ENCODE assay signal across 10 cellular contexts in the genomic region with DNA sequence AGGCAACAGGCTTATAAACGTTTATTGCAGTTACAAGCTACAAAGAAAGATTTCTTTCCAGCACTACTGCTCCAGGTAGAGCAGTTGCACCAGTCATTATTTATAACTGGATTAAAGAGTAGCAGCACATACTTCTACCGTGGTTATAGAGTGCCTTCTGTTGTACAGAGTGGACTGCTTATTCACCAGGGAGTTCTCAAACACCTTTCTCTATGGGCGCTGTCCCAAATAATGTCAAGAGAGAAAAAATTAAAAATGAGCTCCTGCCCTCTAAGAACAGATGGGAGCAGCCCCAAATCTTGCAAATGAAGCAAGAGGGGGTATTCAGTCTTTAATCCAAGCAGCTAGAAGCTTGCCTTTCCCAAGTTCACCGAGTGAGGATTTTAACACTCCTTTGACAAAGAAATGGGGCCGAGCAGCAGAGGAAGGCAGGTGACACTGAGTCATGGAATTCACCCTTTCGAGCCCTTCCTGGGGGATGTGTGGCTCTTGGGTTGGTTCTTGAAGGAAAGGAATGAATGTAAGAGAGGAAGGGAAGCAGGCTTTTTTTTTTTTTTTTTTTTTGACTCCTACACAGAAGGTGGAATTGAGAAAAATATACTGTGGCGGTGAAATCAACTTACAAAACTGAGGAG.
DNase-seq lines count a peak whose midpoint lies in the region; ATAC-seq, FAIRE-seq and TF ChIP-seq lines count a peak whose summit lies in the region.
"Had no signal": no experiment of that assay in that cellular context is flagged by ENCODE, and none has a peak within 500 bp of the region (broad histone marks: within the 10 kb centered on the region; RNA-seq: fewer than 3 reads in every experiment).

No MANE protein-coding gene starts in this region.

- no peaks in the 10 kb centered on the region for H3K27me3 ChIP-seq in mesendoderm (ENCODE audit: insufficient read depth, low read length, poor library complexity)
- no peaks in the 10 kb centered on the region for H3K27me3 ChIP-seq in HepG2 (ENCODE audit: control insufficient read depth in 1 of 2, insufficient read depth in 2 of 2, low read length in 2 of 2)

- H3K4me3 ChIP-seq in GM08714 (ENCODE audit: low read length) = peak overlapping the region; percentile 72; the same call in 1 of the 2 replicates
- no peak overlapping the region for H3K4me3 ChIP-seq in mesendoderm (ENCODE audit: low read length)
- H3K4me3 ChIP-seq in HepG2 (replicated peaks in 1 of 3; ENCODE audit: insufficient read depth in 1 of 3, low read depth in 2 of 3, low read length in 3 of 3) = no peak overlapping the region

- H3K9me3 ChIP-seq in HepG2 (ENCODE audit: low read length) = no peaks in the 10 kb centered on the region

- H4K8ac ChIP-seq in mesendoderm (ENCODE audit: low read depth, low read length) = peak overlapping the region; percentile 39

- FAIRE-seq in HepG2 (lab: Jason Lieb, UNC) = no peak

- H2BK120ac ChIP-seq in mesendoderm (ENCODE audit: low read depth, low read length) = peak overlapping the region; percentile 92

- no peak for TF ChIP-seq RAD21 in HepG2 (CRISPR knock-in tag; IDR thresholded peaks at IDR 0.05)

- no peak for TF ChIP-seq CTCF in HepG2 (CRISPR knock-in tag; IDR thresholded peaks at IDR 0.05)

- no peaks in the 10 kb centered on the region for H3K79me2 ChIP-seq in mesendoderm (ENCODE audit: control insufficient read depth, insufficient read depth, low read length)
- H3K79me2 ChIP-seq in HepG2 (ENCODE audit: insufficient read depth, low read length) = no peaks in the 10 kb centered on the region
- H3K79me2 ChIP-seq: parathyroid adenoma had no signal

- H3K4me1 ChIP-seq in mesendoderm (ENCODE audit: control insufficient read depth, low read depth, low read length) = peaks cover 11% of the 10 kb centered on the region
- peaks cover 8% of the 10 kb centered on the region for H3K4me1 ChIP-seq in HepG2 (ENCODE audit: insufficient read depth, low read length)

- H3K23ac ChIP-seq in mesendoderm (ENCODE audit: low read length) = no peak overlapping the region

- POLR2A ChIA-PET in HepG2 (lab: Yijun Ruan, JAX) = interaction anchor here (1.1 kb wide), 1 partner anchor 57 kb away, joined by 3 read pairs; no protein-coding TSS in a partner anchor

- peak overlapping the region; percentile 73 for H3K27ac ChIP-seq in mesendoderm (ENCODE audit: low read depth, low read length)
- H3K27ac ChIP-seq in HepG2 (ENCODE audit: extremely low read length, insufficient read depth, low read length) = no peak overlapping the region
- H3K27ac ChIP-seq: parathyroid adenoma had no signal

- H4K5ac ChIP-seq in mesendoderm (ENCODE audit: low read length) = no peak overlapping the region

- H2AK5ac ChIP-seq in mesendoderm (ENCODE audit: low read length) = no peak overlapping the region

- H3K36me3 ChIP-seq in mesendoderm (ENCODE audit: control insufficient read depth, insufficient read depth, low read length) (no peaks in the 10 kb centered on the region), HepG2 (replicated peaks in 1 of 2; ENCODE audit: control insufficient read depth in 1 of 2, insufficient read depth in 2 of 2, low read length in 2 of 2) (no peaks in the 10 kb centered on the region)

- H2BK5ac ChIP-seq in mesendoderm (ENCODE audit: low read length) = no peak overlapping the region

- peak overlapping the region; percentile 30 for H3K56ac ChIP-seq in mesendoderm (ENCODE audit: low read length)

- BruUV-seq in HepG2 (replicated peaks; lab: Mats Ljungman, UMichigan) = no TSS peak

- no CpG with 5 or more reads among the region's 7 CpGs for WGBS in mesendoderm (ENCODE audit: extremely low coverage, insufficient coverage, low lambda C conversion rate)
- 74% methylated on average over 7 of the region's 7 CpGs for WGBS in HepG2 (ENCODE audit: low lambda C conversion rate)

- H2AFZ ChIP-seq in HepG2 (ENCODE audit: low read length) = no peak overlapping the region
- H2AFZ ChIP-seq: parathyroid adenoma had no signal

- no peak for TF ChIP-seq EP300 in HepG2 (IDR thresholded peaks at IDR 0.05; ENCODE audit: low read depth in 2 of 2, low read length in 2 of 2)
- no peak for TF ChIP-seq EP300 in HepG2 (CRISPR knock-in tag; IDR thresholded peaks at IDR 0.05; ENCODE audit: borderline replicate concordance)

- no peak overlapping the region for H2BK15ac ChIP-seq in mesendoderm (replicated peaks; ENCODE audit: low read depth)

- H3K9ac ChIP-seq in mesendoderm (ENCODE audit: low read length) (peak overlapping the region; percentile 13), HepG2 (ENCODE audit: insufficient read depth, low read depth, low read length) (no peak overlapping the region)
- H3K9ac ChIP-seq: parathyroid adenoma had no signal

- intact Hi-C loops in HepG2 (cut with micrococcal nuclease; ENCODE audit: unreplicated experiment) = no loop called here

- H4K20me1 ChIP-seq in HepG2 (ENCODE audit: insufficient read depth, low read length) = no peaks in the 10 kb centered on the region

- no peak overlapping the region for H3K4ac ChIP-seq in mesendoderm (ENCODE audit: low read depth, low read length)

- ATAC-seq in HG02763 (IDR thresholded peaks at IDR 0.05; ENCODE audit: unreplicated experiment) (peak; percentile 24), HepG2 (no peak)

- no peak for TF ChIP-seq POLR2A in HepG2 (IDR thresholded peaks at IDR 0.05; ENCODE audit: insufficient read depth in 1 of 2, low read depth in 2 of 2, low read length in 2 of 2)

- no peaks in the 10 kb centered on the region for H3K79me1 ChIP-seq in mesendoderm (ENCODE audit: low read length)

- peak overlapping the region; percentile 87 for H3K18ac ChIP-seq in mesendoderm (ENCODE audit: low read length)

- H3K4me2 ChIP-seq in mesendoderm (ENCODE audit: low read length) = no peak overlapping the region
- no peak overlapping the region for H3K4me2 ChIP-seq in HepG2 (ENCODE audit: low read depth, low read length)

- peak; percentile 60 for DNase-seq in activated T-cell treated with anti-CD3 and anti-CD28 coated beads, Interleukin-2, amount 50 U/mL, for 48 hours
- DNase-seq in mesendoderm (peak; percentile 90), HepG2 (ENCODE audit: low spot score) (no peak), superior temporal gyrus (ENCODE audit: extremely low spot score) (no peak), COR-L47 (lab: John Stamatoyannopoulos, UW) (no peak), NCI-H1105 treated with DMSO at 0.1 percent for 48 hours (lab: John Stamatoyannopoulos, UW) (no peak)
- DNase-seq: NCI-H187 treated with DMSO at 0.1 percent for 48 hours had no signal

- in situ Hi-C loops in HepG2 (cut with HindIII; ENCODE audit: extremely low pct_ligation_motif_present, low pct_unique_long_range_greater_than_20kb) = no loop called here

- CTCF ChIA-PET in HepG2 (lab: Yijun Ruan, JAX; ENCODE audit: low intra/inter-chr PET ratio, low total read pairs) = no interaction called here

TF ChIP-seq in HepG2, 621 proteins besides CTCF, POLR2A, EP300 and RAD21:
- TF ChIP-seq, protein P1, sequence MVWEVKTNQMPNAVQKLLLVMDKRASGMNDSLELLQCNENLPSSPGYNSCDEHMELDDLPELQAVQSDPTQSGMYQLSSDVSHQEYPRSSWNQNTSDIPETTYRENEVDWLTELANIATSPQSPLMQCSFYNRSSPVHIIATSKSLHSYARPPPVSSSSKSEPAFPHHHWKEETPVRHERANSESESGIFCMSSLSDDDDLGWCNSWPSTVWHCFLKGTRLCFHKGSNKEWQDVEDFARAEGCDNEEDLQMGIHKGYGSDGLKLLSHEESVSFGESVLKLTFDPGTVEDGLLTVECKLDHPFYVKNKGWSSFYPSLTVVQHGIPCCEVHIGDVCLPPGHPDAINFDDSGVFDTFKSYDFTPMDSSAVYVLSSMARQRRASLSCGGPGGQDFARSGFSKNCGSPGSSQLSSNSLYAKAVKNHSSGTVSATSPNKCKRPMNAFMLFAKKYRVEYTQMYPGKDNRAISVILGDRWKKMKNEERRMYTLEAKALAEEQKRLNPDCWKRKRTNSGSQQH (CRISPR knock-in tag; IDR thresholded peaks at IDR 0.05; ENCODE audit: low read depth) = no peak
- TF ChIP-seq ZNF121 (CRISPR knock-in tag; IDR thresholded peaks at IDR 0.05) (no peak), ARNTL (CRISPR knock-in tag; IDR thresholded peaks at IDR 0.05) (no peak), ZNF737 (CRISPR knock-in tag; IDR thresholded peaks at IDR 0.05; ENCODE audit: borderline replicate concordance) (no peak), NFYC (CRISPR knock-in tag; IDR thresholded peaks at IDR 0.05) (no peak), ZFP36 (IDR thresholded peaks at IDR 0.05; ENCODE audit: borderline replicate concordance, low read depth, low read length, partially characterized antibody) (no peak), ZNF543 (CRISPR knock-in tag; IDR thresholded peaks at IDR 0.05) (no peak), ZNF772 (CRISPR knock-in tag; IDR thresholded peaks at IDR 0.05) (no peak), HNRNPK (IDR thresholded peaks at IDR 0.05; ENCODE audit: low read depth, low read length, poor library complexity, severe bottlenecking) (no peak), KDM2A (CRISPR knock-in tag; IDR thresholded peaks at IDR 0.05; ENCODE audit: borderline replicate concordance, low read depth) (no peak), ZNF264 (CRISPR knock-in tag; IDR thresholded peaks at IDR 0.05) (no peak)
- TF ChIP-seq, protein P2, sequence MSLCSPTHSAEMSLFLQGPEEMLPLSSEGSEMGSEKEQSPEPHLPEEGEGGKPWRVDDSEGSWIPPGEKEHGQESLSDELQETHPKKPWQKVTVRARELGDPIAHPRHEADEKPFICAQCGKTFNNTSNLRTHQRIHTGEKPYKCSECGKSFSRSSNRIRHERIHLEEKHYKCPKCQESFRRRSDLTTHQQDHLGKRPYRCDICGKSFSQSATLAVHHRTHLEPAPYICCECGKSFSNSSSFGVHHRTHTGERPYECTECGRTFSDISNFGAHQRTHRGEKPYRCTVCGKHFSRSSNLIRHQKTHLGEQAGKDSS (CRISPR knock-in tag; IDR thresholded peaks at IDR 0.05; ENCODE audit: borderline replicate concordance, low read depth) = no peak

Comparison
In these comparisons a context has a peak if more than half of its experiments do, and no peak if none do; other contexts are left out.
1. DNase-seq: peak in activated T-cell treated with anti-CD3 and anti-CD28 coated beads, Interleukin-2, amount 50 U/mL, for 48 hours (2 of 2) and mesendoderm (single experiment); none in HepG2 (single experiment), superior temporal gyrus (single experiment), COR-L47 (single experiment) and NCI-H1105 treated with DMSO at 0.1 percent for 48 hours (single experiment).